ENCODE assay signal across 6 cellular contexts in genomic region chr2:75865702-75866101, GRCh38.
"Had no signal": no experiment of that assay in that cellular context is flagged by ENCODE, and none has a peak within 500 bp of the region (broad histone marks: within the 10 kb centered on the region; RNA-seq: fewer than 3 reads in every experiment).

No MANE protein-coding gene starts in this region.

- H2AFZ ChIP-seq: GM23338 had no signal

- H3K4me3 Mint-ChIP-seq: GM23338, HFFc6, IgD-negative memory B cell had no signal

- H3K4me2 ChIP-seq: GM23338 had no signal

- H3K4me1 Mint-ChIP-seq: IgD-negative memory B cell had no signal

- H3K9me3 Mint-ChIP-seq: GM23338 had no signal

- H3K9me3 ChIP-seq: HAP-1 had no signal

- DNase-seq: HFFc6, KBM-7 had no signal

- ATAC-seq: GM23338, HCT116 had no signal

- H3K27ac Mint-ChIP-seq: GM23338, HFFc6, IgD-negative memory B cell had no signal

- H3K4me3 ChIP-seq: GM23338, HAP-1 had no signal

- H3K36me3 ChIP-seq: HAP-1 had no signal
